In genomic region chr4:54232151-54232688, GRCh38 we compare ENCODE assay signal across 9 cellular contexts. TPM values are rescaled to one million over a fixed set of nuclear protein-coding genes. Genes with fewer than 3 reads are reported as not detected.
DNase-seq lines count a peak whose midpoint lies in the region; ATAC-seq and TF ChIP-seq lines count a peak whose summit lies in the region.
"Had no signal": no experiment of that assay in that cellular context is flagged by ENCODE, and none has a peak within 500 bp of the region (broad histone marks: within the 10 kb centered on the region; RNA-seq: fewer than 3 reads in every experiment).

No MANE protein-coding gene starts in this region.

- whole genome bisulfite sequencing in lung, 2 donors: 5% methylated on average over 33 to 36 of the region's 36 CpGs

- DNase-seq in activated T-cell treated with anti-CD3 and anti-CD28 coated beads, Interleukin-2, amount 50 U/mL, for 24 hours: peak; percentile 35
- DNase-seq in activated T-cell treated with anti-CD3 and anti-CD28 coated beads, Interleukin-2, amount 50 U/mL, for 1 hour: no peak
- no peak for DNase-seq in colonic mucosa
- no peak for DNase-seq in lung (ENCODE audit: low spot score)
- DNase-seq in type B pancreatic cell (ENCODE audit: extremely low spot score, unreplicated experiment): no peak
- no peak for DNase-seq in anterior cingulate cortex (lab: John Stamatoyannopoulos, UW)
- DNase-seq: effector CD4-positive, alpha-beta T cell had no signal

- intact Hi-C loops in colonic mucosa (cut with DNase I): loop anchor here (5.0 to 10.0 kb wide), 5 partner anchors 305 to 1855 kb away; no protein-coding TSS in a partner anchor

- H3K27me3 Mint-ChIP-seq in activated T-cell treated with anti-CD3 and anti-CD28 coated beads, Interleukin-2, amount 50 U/mL, for 24 hours: peaks cover 85% of the 10 kb centered on the region
- H3K27me3 Mint-ChIP-seq in type B pancreatic cell: peaks cover 76% of the 10 kb centered on the region

- TF ChIP-seq CTCF in colonic mucosa (IDR thresholded peaks at IDR 0.05) (no peak), lung (IDR thresholded peaks at IDR 0.05; ENCODE audit: control extremely low read depth, extremely low read depth) (no peak), type B pancreatic cell (conservative IDR thresholded peaks at IDR 0.05) (no peak)

- no peak overlapping the region for H3K27ac Mint-ChIP-seq in activated T-cell treated with anti-CD3 and anti-CD28 coated beads, Interleukin-2, amount 50 U/mL, for 24 hours
- peak overlapping the region; percentile 69 for H3K27ac Mint-ChIP-seq in type B pancreatic cell

- H3K9me3 ChIP-seq in colonic mucosa (no peaks in the 10 kb centered on the region), lung (ENCODE audit: control insufficient read depth in 2 of 2, insufficient read depth in 1 of 2, low read length in 1 of 2) (peaks cover 0 to 5% of the 10 kb centered on the region in 2 donors)

- H3K36me3 ChIP-seq in colonic mucosa (no peaks in the 10 kb centered on the region), lung (ENCODE audit: control insufficient read depth in 2 of 2, insufficient read depth in 2 of 2, low read length in 2 of 2) (no peaks in the 10 kb centered on the region)

- H3K27me3 ChIP-seq in colonic mucosa (peaks cover 58% of the 10 kb centered on the region), lung (ENCODE audit: control insufficient read depth, insufficient read depth) (peaks cover 7% of the 10 kb centered on the region)

- ATAC-seq in lung (ENCODE audit: insufficient read depth, low FRiP score) (no peak), GM18519 (IDR thresholded peaks at IDR 0.05; ENCODE audit: low FRiP score, unreplicated experiment) (no peak), HG03571 (IDR thresholded peaks at IDR 0.05; ENCODE audit: unreplicated experiment) (no peak)

- H3K9me3 Mint-ChIP-seq in activated T-cell treated with anti-CD3 and anti-CD28 coated beads, Interleukin-2, amount 50 U/mL, for 24 hours: no peaks in the 10 kb centered on the region
- no peaks in the 10 kb centered on the region for H3K9me3 Mint-ChIP-seq in type B pancreatic cell

- H3K27ac ChIP-seq in colonic mucosa (peak overlapping the region; percentile 57), lung (ENCODE audit: low read depth in 1 of 2, low read length in 1 of 2) (peak overlapping the region in 1 of 2 donors; percentile 8)

- H3K36me3 Mint-ChIP-seq in activated T-cell treated with anti-CD3 and anti-CD28 coated beads, Interleukin-2, amount 50 U/mL, for 24 hours (ENCODE audit: low read depth): no peaks in the 10 kb centered on the region
- H3K36me3 Mint-ChIP-seq in type B pancreatic cell: peaks cover 14% of the 10 kb centered on the region

- H3K4me1 ChIP-seq in colonic mucosa: peaks cover 23% of the 10 kb centered on the region
- peaks cover 0 to 16% of the 10 kb centered on the region in 2 donors for H3K4me1 ChIP-seq in lung (ENCODE audit: control insufficient read depth in 2 of 2, insufficient read depth in 2 of 2, low read length in 2 of 2)

- H3K4me1 Mint-ChIP-seq in activated T-cell treated with anti-CD3 and anti-CD28 coated beads, Interleukin-2, amount 50 U/mL, for 24 hours (ENCODE audit: low read depth): peaks cover 40% of the 10 kb centered on the region
- peaks cover 16% of the 10 kb centered on the region for H3K4me1 Mint-ChIP-seq in type B pancreatic cell (ENCODE audit: unreplicated experiment)

- H3K4me3 ChIP-seq in colonic mucosa (peak overlapping the region; percentile 46), lung (peak overlapping the region; percentile 8)

- peak overlapping the region; percentile 34 to 50 for H3K9ac ChIP-seq in colonic mucosa (ENCODE audit: low read depth in 2 of 2, low read length in 2 of 2)

- H3K4me3 Mint-ChIP-seq in activated T-cell treated with anti-CD3 and anti-CD28 coated beads, Interleukin-2, amount 50 U/mL, for 24 hours: peak overlapping the region; percentile 38
- H3K4me3 Mint-ChIP-seq in type B pancreatic cell: peak overlapping the region; percentile 90

RNA-seq across cellular contexts. Expression of gene PDGFRA, which starts 3.1 kb away (rescaled TPM):
- 10 to 100 TPM; 20.5 to 32.5 TPM for total RNA-seq in colonic mucosa
- 100 to 1,000 TPM in 1 of 2 donors, 10 to 100 TPM in 1; 79.2 to 151 TPM for total RNA-seq in lung
- 10 to 100 TPM in 1 of 2 donors, 1 to 10 TPM in 1; 8.1 to 52.1 TPM for polyA plus RNA-seq in lung
- total RNA-seq in type B pancreatic cell (ENCODE audit: low replicate concordance): 4.8 and 215 TPM in 2 replicates
